8 cellular contexts compared by ENCODE assay signal in the genomic region with DNA sequence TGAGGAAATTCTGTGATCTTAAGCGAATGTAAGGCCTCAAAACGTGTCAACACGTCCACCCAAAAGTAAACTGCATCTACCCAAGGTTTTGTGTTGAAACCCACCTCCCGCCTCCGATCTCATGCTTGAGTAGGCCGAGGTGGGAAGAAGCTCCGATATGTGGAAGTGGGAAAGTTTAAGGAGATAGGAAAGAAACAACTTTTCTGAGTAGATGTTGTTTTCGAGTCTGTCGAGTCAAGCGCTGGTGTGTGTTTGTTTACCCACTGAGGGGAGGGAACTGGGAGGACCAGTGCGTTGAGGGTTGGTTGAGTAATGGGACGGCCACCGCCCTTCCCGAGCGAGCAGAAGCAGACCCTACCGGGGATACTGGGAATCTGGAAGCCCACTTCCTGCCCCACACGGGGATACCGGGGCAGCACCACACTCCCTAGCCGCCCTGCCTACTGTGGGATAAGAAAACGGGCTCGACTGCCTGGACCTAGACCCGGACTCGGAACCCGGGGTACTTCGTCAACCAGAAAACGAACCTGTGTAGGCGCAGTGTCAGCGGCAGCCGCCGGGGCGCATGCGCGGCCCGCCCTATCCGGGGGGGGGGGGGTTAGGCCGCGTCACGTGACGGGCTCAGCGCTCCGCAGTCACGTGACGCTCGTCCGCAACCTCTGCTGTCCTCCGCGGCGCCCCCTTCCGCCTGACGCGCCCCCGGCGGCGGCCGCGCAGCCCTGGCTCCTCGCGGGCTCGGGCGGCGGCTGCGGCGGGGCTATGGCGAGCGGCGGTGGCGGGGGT. TPM values are rescaled to one million over a fixed set of nuclear protein-coding genes. Genes with fewer than 3 reads are reported as not detected.
DNase-seq lines count a peak whose midpoint lies in the region; ATAC-seq and TF ChIP-seq lines count a peak whose summit lies in the region.

A gene with protein sequence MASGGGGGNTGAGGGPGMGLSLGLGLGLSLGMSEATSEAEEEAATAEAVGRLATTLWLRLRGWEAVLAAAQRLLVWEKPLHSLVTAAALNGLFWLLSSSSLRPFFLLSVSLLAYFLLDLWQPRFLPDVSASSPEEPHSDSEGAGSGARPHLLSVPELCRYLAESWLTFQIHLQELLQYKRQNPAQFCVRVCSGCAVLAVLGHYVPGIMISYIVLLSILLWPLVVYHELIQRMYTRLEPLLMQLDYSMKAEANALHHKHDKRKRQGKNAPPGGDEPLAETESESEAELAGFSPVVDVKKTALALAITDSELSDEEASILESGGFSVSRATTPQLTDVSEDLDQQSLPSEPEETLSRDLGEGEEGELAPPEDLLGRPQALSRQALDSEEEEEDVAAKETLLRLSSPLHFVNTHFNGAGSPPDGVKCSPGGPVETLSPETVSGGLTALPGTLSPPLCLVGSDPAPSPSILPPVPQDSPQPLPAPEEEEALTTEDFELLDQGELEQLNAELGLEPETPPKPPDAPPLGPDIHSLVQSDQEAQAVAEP (plus strand): TSS at position 682 of the 783 bp plus-strand sequence. CDS start 78 bp downstream, at position 760.

- intact Hi-C loops in Calu3 (cut with micrococcal nuclease; ENCODE audit: unreplicated experiment): loop anchor here (5.0 kb wide), 1 partner anchor 120 kb away; no protein-coding TSS in a partner anchor
- intact Hi-C loops in PC-9 (cut with micrococcal nuclease; ENCODE audit: unreplicated experiment): loop anchor here (1.0 to 5.0 kb wide), 7 partner anchors 17 to 211 kb away; a partner anchor contains a TSS

- H3K27ac ChIP-seq in PC-9: peak within 1 kb of the TSS; percentile 77
- peak within 1 kb of the TSS; percentile 99 for H3K27ac ChIP-seq in esophagus (ENCODE audit: low read depth in 2 of 2, low read length in 1 of 2)
- peak within 1 kb of the TSS; percentile 89 for H3K27ac ChIP-seq in muscle layer of colon (ENCODE audit: low read depth, low read length)

- H3K4me1 ChIP-seq in PC-9 (replicated peaks; ENCODE audit: insufficient read depth) (peaks cover 19% of the 10 kb centered on the region), esophagus (ENCODE audit: control insufficient read depth in 2 of 2, insufficient read depth in 2 of 2, low read length in 1 of 2) (peaks cover 0 to 8% of the 10 kb centered on the region in 2 donors), muscle layer of colon (ENCODE audit: insufficient read depth, low read length) (peaks cover 34% of the 10 kb centered on the region)

- H3K9me2 ChIP-seq in PC-9 (ENCODE audit: insufficient read depth): no peaks in the 10 kb centered on the region

- H3K27ac Mint-ChIP-seq in Calu3 (ENCODE audit: unreplicated experiment) (peak within 1 kb of the TSS; percentile 97), IgD-negative memory B cell (peak within 1 kb of the TSS; percentile 97 to 100 (median 100))

- H3K4me2 ChIP-seq in PC-9: peak within 1 kb of the TSS; percentile 83

- POLR2A ChIA-PET in PC-9 (lab: Charles Lee; ENCODE audit: unreplicated experiment): no interaction called here

- H3K4me3 ChIP-seq in PC-9: peak within 1 kb of the TSS; percentile 95
- H3K4me3 ChIP-seq in esophagus (ENCODE audit: low read depth in 1 of 2, low read length in 2 of 2): peak within 1 kb of the TSS; percentile 80 to 99
- peak within 1 kb of the TSS; percentile 69 to 87 for H3K4me3 ChIP-seq in muscle layer of colon (ENCODE audit: low read depth in 1 of 2, low read length in 2 of 2)

- 0% methylated on average over 53 to 67 of the region's 67 CpGs for WGBS in esophagus, 2 donors

- H3F3A ChIP-seq in PC-9 (ENCODE audit: insufficient read depth, low read depth): peaks cover 18% of the 10 kb centered on the region

- H3K9ac ChIP-seq in muscle layer of colon (ENCODE audit: low read length): peak within 1 kb of the TSS; percentile 90

- ATAC-seq in GM21390 (IDR thresholded peaks at IDR 0.05; ENCODE audit: unreplicated experiment): peak; percentile 45

- TF ChIP-seq CTCF in Calu3 (IDR thresholded peaks at IDR 0.05; ENCODE audit: unreplicated experiment) (peak; percentile 34), PC-9 (conservative IDR thresholded peaks at IDR 0.05) (no peak)

- DNase-seq in Calu3 (peak; percentile 85), PC-9 (peak; percentile 81 to 86)
- peak; percentile 87 for DNase-seq in activated T-cell treated with anti-CD3 and anti-CD28 coated beads, Interleukin-2, amount 50 U/mL, for 1 hour
- DNase-seq in stimulated activated CD8-positive, alpha-beta memory T cell treated with anti-CD3 and anti-CD28 coated beads, Interleukin-7, amount 100 ng/mL, for 24 hours (ENCODE audit: low read depth): peak; percentile 41

- H3K9me3 Mint-ChIP-seq in Calu3 (ENCODE audit: low read depth, unreplicated experiment) (no peaks in the 10 kb centered on the region), IgD-negative memory B cell (no peaks in the 10 kb centered on the region)

- H3K9me3 ChIP-seq in PC-9 (ENCODE audit: insufficient read depth, low read depth): no peaks in the 10 kb centered on the region
- no peaks in the 10 kb centered on the region for H3K9me3 ChIP-seq in esophagus (ENCODE audit: control insufficient read depth in 2 of 2, insufficient read depth in 1 of 2, low read depth in 1 of 2, low read length in 1 of 2)
- H3K9me3 ChIP-seq in muscle layer of colon (ENCODE audit: low read length): no peaks in the 10 kb centered on the region

- H3K36me3 ChIP-seq in PC-9 (ENCODE audit: low read depth): peaks cover 21% of the 10 kb centered on the region; the same call in 1 of the 2 replicates
- H3K36me3 ChIP-seq in esophagus (ENCODE audit: control insufficient read depth in 2 of 2, insufficient read depth in 2 of 2, low read length in 1 of 2): peaks cover 5 to 39% of the 10 kb centered on the region in 2 donors
- H3K36me3 ChIP-seq in muscle layer of colon (ENCODE audit: insufficient read depth, low read length): peaks cover 57% of the 10 kb centered on the region

- H3K4me3 Mint-ChIP-seq in Calu3 (ENCODE audit: low read depth, unreplicated experiment) (peak within 1 kb of the TSS; percentile 98), IgD-negative memory B cell (peak within 1 kb of the TSS; percentile 95 to 98 (median 97))

- peak within 1 kb of the TSS; percentile 91 for H2AFZ ChIP-seq in PC-9

- no TSS peak for BruUV-seq in Calu3 (replicated peaks; lab: Mats Ljungman, UMichigan)
- TSS peak; percentile 45 for BruUV-seq in PC-9 (replicated peaks; lab: Mats Ljungman, UMichigan)

- H3K36me3 Mint-ChIP-seq in Calu3 (ENCODE audit: insufficient read depth, unreplicated experiment): peaks cover 61% of the 10 kb centered on the region
- peaks cover 2% of the 10 kb centered on the region for H3K36me3 Mint-ChIP-seq in IgD-negative memory B cell

- CTCF ChIA-PET in Calu3 (lab: Charles Lee): no interaction called here
- CTCF ChIA-PET in PC-9 (lab: Charles Lee): no interaction called here

- no peaks in the 10 kb centered on the region for H3K27me3 ChIP-seq in PC-9 (ENCODE audit: insufficient read depth, low read depth)
- H3K27me3 ChIP-seq in esophagus (ENCODE audit: control insufficient read depth in 1 of 2, insufficient read depth in 2 of 2, low read length in 2 of 2): no peaks in the 10 kb centered on the region
- no peaks in the 10 kb centered on the region for H3K27me3 ChIP-seq in muscle layer of colon (ENCODE audit: control insufficient read depth in 1 of 2, insufficient read depth in 2 of 2, low read length in 2 of 2)

- H3K79me2 ChIP-seq in PC-9 (ENCODE audit: low read depth): peaks cover 39% of the 10 kb centered on the region

- H4K20me1 ChIP-seq in PC-9 (ENCODE audit: insufficient read depth): no peaks in the 10 kb centered on the region; the same call in 1 of the 2 replicates

- H3K4me1 Mint-ChIP-seq in Calu3 (ENCODE audit: low read depth, unreplicated experiment) (peaks cover 30% of the 10 kb centered on the region), IgD-negative memory B cell (peaks cover 15 to 31% (median 26%) of the 10 kb centered on the region in 3 donors)

- H3K27me3 Mint-ChIP-seq in Calu3 (ENCODE audit: unreplicated experiment) (no peaks in the 10 kb centered on the region), IgD-negative memory B cell (no peaks in the 10 kb centered on the region)

RNA-seq across cellular contexts. Expression of the gene that starts here (rescaled TPM):
- total RNA-seq in Calu3 (2022) (67.9 and 69.7 TPM in 2 replicates), PC-9 (2021) (77.0 and 84.4 TPM in 2 replicates)
- polyA plus RNA-seq in IgD-negative memory B cell (55.6 TPM), esophagus (10 to 100 TPM; 28.4 to 38.6 TPM)

Comparison
In these comparisons a context has a peak if more than half of its experiments do, and no peak if none do; other contexts are left out.
1. Peak in every context shown above with its lines: DNase-seq, ATAC-seq, H3K4me3 ChIP-seq and H3K27ac ChIP-seq.